In the genomic region with DNA sequence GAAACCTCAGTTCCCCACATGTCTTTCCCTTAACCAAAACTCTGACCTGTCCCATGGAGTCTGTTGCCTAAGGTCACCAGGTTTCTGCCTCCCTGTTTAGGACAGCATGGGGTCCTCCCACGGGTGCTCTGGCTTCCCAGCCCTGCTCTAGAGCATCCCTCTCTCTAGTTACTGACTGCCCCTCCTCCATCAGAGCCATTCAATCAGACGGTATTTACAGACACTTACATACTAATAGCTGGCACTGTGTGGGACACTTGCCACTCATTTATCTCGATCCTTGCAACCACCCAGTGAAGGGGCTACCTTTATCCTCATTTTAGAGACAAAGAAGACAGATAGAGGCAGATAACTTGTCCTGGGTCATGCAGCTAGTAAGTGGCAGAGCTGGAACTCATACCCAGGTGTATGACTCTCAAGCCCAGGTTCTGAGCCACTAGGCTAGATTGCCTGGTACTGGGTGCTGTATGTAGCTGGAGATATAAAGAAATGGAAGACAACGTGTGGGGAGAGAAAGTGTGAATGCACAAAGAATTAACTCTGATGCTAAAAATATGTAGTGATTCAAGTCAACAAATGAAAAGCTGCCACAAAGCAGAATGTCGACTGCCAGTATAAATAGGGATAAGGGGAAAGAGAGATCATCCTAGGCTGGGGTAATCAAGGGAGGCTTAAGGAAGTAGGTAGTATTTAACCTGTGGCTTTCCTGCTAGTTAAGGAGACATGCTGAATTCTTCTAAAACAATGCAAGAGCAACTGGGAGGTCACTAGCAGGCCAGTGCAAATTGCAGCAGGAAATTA, we compare ENCODE assay signal across 19 cellular contexts. TPM values are rescaled to one million over a fixed set of nuclear protein-coding genes. Genes with fewer than 3 reads are reported as not detected.
DNase-seq lines count a peak whose midpoint lies in the region; ATAC-seq and TF ChIP-seq lines count a peak whose summit lies in the region.
"Had no signal": no experiment of that assay in that cellular context is flagged by ENCODE, and none has a peak within 500 bp of the region (broad histone marks: within the 10 kb centered on the region; RNA-seq: fewer than 3 reads in every experiment).

No MANE protein-coding gene starts in this region.

- no peaks in the 10 kb centered on the region for H3K27me3 Mint-ChIP-seq in osteocyte (ENCODE audit: unreplicated experiment)
- H3K27me3 Mint-ChIP-seq in activated CD4-positive, alpha-beta memory T cell treated with anti-CD3 and anti-CD28 coated beads, Interleukin-2, amount 10 ng/mL, durations not matched to agents 7 days and 5 days: peaks cover 7% of the 10 kb centered on the region

- H3K27me3 ChIP-seq in left ventricle myocardium inferior (ENCODE audit: low read depth) (no peaks in the 10 kb centered on the region), right atrium auricular region (no peaks in the 10 kb centered on the region)
- H3K27me3 ChIP-seq: BLaER1 treated with 17β-estradiol and CSF1 and Interleukin-3, amounts not matched to agents 10 nM and 100 nM; SJCRH30 had no signal

- intact Hi-C loops in left ventricle myocardium superior (cut with micrococcal nuclease): no loop called here
- intact Hi-C loops in left ventricle myocardium inferior (cut with micrococcal nuclease): no loop called here

- H3K4me1 ChIP-seq in left ventricle myocardium inferior: no peaks in the 10 kb centered on the region
- H3K4me1 ChIP-seq in right atrium auricular region: peaks cover 0 to 4% of the 10 kb centered on the region in 2 donors
- H3K4me1 ChIP-seq: BLaER1 treated with 17β-estradiol and CSF1 and Interleukin-3, amounts not matched to agents 10 nM and 100 nM; SJCRH30 had no signal

- H3K9me3 Mint-ChIP-seq in osteocyte (ENCODE audit: unreplicated experiment): peaks cover 8% of the 10 kb centered on the region
- H3K9me3 Mint-ChIP-seq in activated CD4-positive, alpha-beta memory T cell treated with anti-CD3 and anti-CD28 coated beads, Interleukin-2, amount 10 ng/mL, durations not matched to agents 7 days and 5 days: no peaks in the 10 kb centered on the region

- CTCF ChIA-PET in activated CD4-positive, alpha-beta memory T cell treated with anti-CD3 and anti-CD28 coated beads, Interleukin-2, amount 10 ng/mL, durations not matched to agents 7 days and 5 days (lab: Charles Lee): interaction anchor here (0.6 kb wide), 1 partner anchor 57 kb away, joined by 4 read pairs; no protein-coding TSS in a partner anchor

- TF ChIP-seq CTCF in left ventricle myocardium inferior (IDR thresholded peaks at IDR 0.05; ENCODE audit: borderline replicate concordance) (no peak), right atrium auricular region (IDR thresholded peaks at IDR 0.05) (no peak), osteocyte (IDR thresholded peaks at IDR 0.05) (no peak)

- H3K27ac Mint-ChIP-seq in osteocyte (ENCODE audit: unreplicated experiment): peak overlapping the region; percentile 9
- H3K27ac Mint-ChIP-seq in activated CD4-positive, alpha-beta memory T cell treated with anti-CD3 and anti-CD28 coated beads, Interleukin-2, amount 10 ng/mL, durations not matched to agents 7 days and 5 days: no peak overlapping the region

- no peak overlapping the region for H3K27ac ChIP-seq in left ventricle myocardium inferior (replicated peaks)
- peak overlapping the region; percentile 44 to 80 for H3K27ac ChIP-seq in right atrium auricular region
- H3K27ac ChIP-seq: BLaER1 treated with 17β-estradiol and CSF1 and Interleukin-3, amounts not matched to agents 10 nM and 100 nM; PC-9; RWPE1; SJCRH30 had no signal

- POLR2A ChIA-PET in activated CD4-positive, alpha-beta memory T cell treated with anti-CD3 and anti-CD28 coated beads, Interleukin-2, amount 10 ng/mL, durations not matched to agents 7 days and 5 days (lab: Charles Lee): no interaction called here

- H3K4me3 Mint-ChIP-seq in osteocyte (ENCODE audit: unreplicated experiment): no peak overlapping the region
- no peak overlapping the region for H3K4me3 Mint-ChIP-seq in activated CD4-positive, alpha-beta memory T cell treated with anti-CD3 and anti-CD28 coated beads, Interleukin-2, amount 10 ng/mL, durations not matched to agents 7 days and 5 days
- H3K4me3 Mint-ChIP-seq: H9 had no signal

- H3K36me3 ChIP-seq in left ventricle myocardium inferior (no peaks in the 10 kb centered on the region), right atrium auricular region (no peaks in the 10 kb centered on the region)
- H3K36me3 ChIP-seq: BLaER1 treated with 17β-estradiol and CSF1 and Interleukin-3, amounts not matched to agents 10 nM and 100 nM; SJCRH30 had no signal

- no peaks in the 10 kb centered on the region for H3K9me3 ChIP-seq in left ventricle myocardium inferior (replicated peaks)
- H3K9me3 ChIP-seq in right atrium auricular region: no peaks in the 10 kb centered on the region
- H3K9me3 ChIP-seq: BLaER1 treated with 17β-estradiol and CSF1 and Interleukin-3, amounts not matched to agents 10 nM and 100 nM; SJCRH30 had no signal

- H3K4me1 Mint-ChIP-seq in osteocyte (ENCODE audit: unreplicated experiment): no peaks in the 10 kb centered on the region
- H3K4me1 Mint-ChIP-seq in activated CD4-positive, alpha-beta memory T cell treated with anti-CD3 and anti-CD28 coated beads, Interleukin-2, amount 10 ng/mL, durations not matched to agents 7 days and 5 days: peaks cover 9% of the 10 kb centered on the region

- H3K4me3 ChIP-seq in left ventricle myocardium inferior (no peak overlapping the region), right atrium auricular region (no peak overlapping the region)
- H3K4me3 ChIP-seq: BLaER1 treated with 17β-estradiol and CSF1 and Interleukin-3, amounts not matched to agents 10 nM and 100 nM; PC-9; SJCRH30 had no signal

- DNase-seq in left ventricle myocardium superior: no peak
- no peak for DNase-seq in left ventricle myocardium inferior
- DNase-seq in right atrium auricular region (ENCODE audit: low spot score): no peak
- no peak for DNase-seq in osteocyte (ENCODE audit: extremely low spot score, unreplicated experiment)
- no peak for DNase-seq in activated CD4-positive, alpha-beta memory T cell treated with anti-CD3 and anti-CD28 coated beads, Interleukin-2, amount 10 ng/mL, durations not matched to agents 7 days and 5 days
- DNase-seq: DMS79, H9, KG1, NCI-H1105 treated with DMSO at 0.1 percent for 48 hours, NCI-H1694, NCI-H2107, NCI-H510A, PC-9, SJCRH30 had no signal

- H3K36me3 Mint-ChIP-seq in osteocyte (ENCODE audit: unreplicated experiment): no peaks in the 10 kb centered on the region
- H3K36me3 Mint-ChIP-seq in activated CD4-positive, alpha-beta memory T cell treated with anti-CD3 and anti-CD28 coated beads, Interleukin-2, amount 10 ng/mL, durations not matched to agents 7 days and 5 days (ENCODE audit: low read depth): no peaks in the 10 kb centered on the region

- peak; percentile 61 for ATAC-seq in left ventricle myocardium superior
- no peak for ATAC-seq in GM18517 (IDR thresholded peaks at IDR 0.05; ENCODE audit: unreplicated experiment)
- ATAC-seq in HG03460 (IDR thresholded peaks at IDR 0.05; ENCODE audit: unreplicated experiment): no peak

RNA-seq across cellular contexts. Expression of a gene that starts 52.5 kb away (rescaled TPM):
- 0.69 TPM for total RNA-seq in left ventricle myocardium superior
- 5.9 TPM for total RNA-seq in left ventricle myocardium inferior
- total RNA-seq in right atrium auricular region: 10 to 100 TPM; 22.2 to 64.5 TPM
- total RNA-seq in osteocyte: 2.0 and 2.5 TPM in 2 replicates
- under 1 TPM in 1 of 2 experiments, not detected in 1; 0.05 TPM for total RNA-seq in activated CD4-positive, alpha-beta memory T cell treated with anti-CD3 and anti-CD28 coated beads, Interleukin-2, amount 10 ng/mL, durations not matched to agents 7 days and 5 days
- total RNA-seq: HT-29 had no signal
